ENCODE assay signal across 1 cellular context in genomic region chr3:196339493-196340254, GRCh38.
TF ChIP-seq lines count a peak whose summit lies in the region.

No MANE protein-coding gene starts in this region.

TF ChIP-seq in K562, 482 proteins besides CTCF, POLR2A, EP300 and RAD21 (continued from another document and continues in another):
- TF ChIP-seq CREM (IDR thresholded peaks at IDR 0.05; ENCODE audit: low read depth): peak; percentile 52
- TF ChIP-seq CGGBP1 (CRISPR knock-in tag; IDR thresholded peaks at IDR 0.05): no peak
- TF ChIP-seq ZEB2 (IDR thresholded peaks at IDR 0.05): no peak
- TF ChIP-seq BCOR (IDR thresholded peaks at IDR 0.05): peak; percentile 74
- TF ChIP-seq TCFL5 (CRISPR knock-in tag; conservative IDR thresholded peaks at IDR 0.05): no peak
- TF ChIP-seq U2AF2 (optimal IDR thresholded peaks at IDR 0.05; ENCODE audit: low read depth, low read length): no peak
- TF ChIP-seq ILK (tag; IDR thresholded peaks at IDR 0.05; ENCODE audit: borderline replicate concordance, low read depth): no peak
- TF ChIP-seq POLR2B (IDR thresholded peaks at IDR 0.05; ENCODE audit: low read depth, partially characterized antibody): peak; percentile 68
- no peak for TF ChIP-seq RBM15 (IDR thresholded peaks at IDR 0.05; ENCODE audit: insufficient read depth, low read length)
- TF ChIP-seq ZMIZ1 (IDR thresholded peaks at IDR 0.05; ENCODE audit: low read depth in 2 of 2, low read length in 2 of 2): no peak
- TF ChIP-seq USF2 (CRISPR knock-in tag; IDR thresholded peaks at IDR 0.05): no peak
- TF ChIP-seq FOSL1 (tag; conservative IDR thresholded peaks at IDR 0.05): peak; percentile 97
- peak; percentile 93 for TF ChIP-seq ATF3 (IDR thresholded peaks at IDR 0.05)
- peak; percentile 82; the same call in 1 of the 2 replicates for TF ChIP-seq ATF3 (CRISPR knock-in tag; conservative IDR thresholded peaks at IDR 0.05)
- no peak for TF ChIP-seq ZNF347 (CRISPR knock-in tag; IDR thresholded peaks at IDR 0.05; ENCODE audit: low read depth)
- no peak for TF ChIP-seq FOXO4 (CRISPR knock-in tag; IDR thresholded peaks at IDR 0.05)
- no peak for TF ChIP-seq ZNF764 (CRISPR knock-in tag; IDR thresholded peaks at IDR 0.05; ENCODE audit: low read depth)
- no peak for TF ChIP-seq ETV5 (CRISPR knock-in tag; IDR thresholded peaks at IDR 0.05; ENCODE audit: low read depth)
- peak in 1 of 2 experiments; percentile 88; a peak in 2 of 3 replicates for TF ChIP-seq CBX3 (IDR thresholded peaks at IDR 0.05; ENCODE audit: borderline replicate concordance in 1 of 2, low read length in 2 of 2)
- no peak for TF ChIP-seq RHOXF2B (CRISPR knock-in tag; conservative IDR thresholded peaks at IDR 0.05)
- TF ChIP-seq CTBP1 (IDR thresholded peaks at IDR 0.05; ENCODE audit: borderline replicate concordance): peak; percentile 29; the same call in 1 of the 2 replicates
- TF ChIP-seq HIVEP1 (CRISPR knock-in tag; IDR thresholded peaks at IDR 0.05): no peak
- TF ChIP-seq ELF1 (tag; IDR thresholded peaks at IDR 0.05): 0 out of 2 replicates have a peak, but pooled peaks have one; percentile 15
- TF ChIP-seq MTA3 (IDR thresholded peaks at IDR 0.05; ENCODE audit: borderline replicate concordance): no peak
- TF ChIP-seq ZBTB33 (CRISPR knock-in tag; IDR thresholded peaks at IDR 0.05): peak; percentile 88
- no peak for TF ChIP-seq NBN (IDR thresholded peaks at IDR 0.05; ENCODE audit: low read depth)
- no peak for TF ChIP-seq EGR1 (conservative IDR thresholded peaks at IDR 0.05)
- no peak for TF ChIP-seq ZNF644 (tag; IDR thresholded peaks at IDR 0.05; ENCODE audit: low read depth)
- TF ChIP-seq TFAP4 (CRISPR knock-in tag; IDR thresholded peaks at IDR 0.05; ENCODE audit: borderline replicate concordance): peak; percentile 92
- TF ChIP-seq WHSC1 (IDR thresholded peaks at IDR 0.05; ENCODE audit: low read length): no peak
- TF ChIP-seq TSC22D4 (tag; IDR thresholded peaks at IDR 0.05): no peak
- no peak for TF ChIP-seq HMGN3 (IDR thresholded peaks at IDR 0.05; ENCODE audit: borderline replicate concordance, extremely low read depth, insufficient read length, low read depth, low read length)
- no peak for TF ChIP-seq ZC3H11A (IDR thresholded peaks at IDR 0.05; ENCODE audit: low read depth, low read length)
- peak; percentile 95 for TF ChIP-seq JUND (IDR thresholded peaks at IDR 0.05; ENCODE audit: borderline replicate concordance, low read depth, low read length)
- peak; percentile 90 for TF ChIP-seq JUND (tag; IDR thresholded peaks at IDR 0.05; ENCODE audit: borderline replicate concordance, low read depth, low read length)
- no peak for TF ChIP-seq SREBF1 (IDR thresholded peaks at IDR 0.05; ENCODE audit: borderline replicate concordance, low read depth, low read length)
- TF ChIP-seq ZNF408 (CRISPR knock-in tag; IDR thresholded peaks at IDR 0.05; ENCODE audit: low read depth): no peak
- TF ChIP-seq ZZZ3 (IDR thresholded peaks at IDR 0.05): no peak
- no peak for TF ChIP-seq PHF21A (IDR thresholded peaks at IDR 0.05; ENCODE audit: borderline replicate concordance, low read depth)
- TF ChIP-seq HNRNPK (IDR thresholded peaks at IDR 0.05; ENCODE audit: low read depth, low read length, poor library complexity, severe bottlenecking): no peak
- TF ChIP-seq CBFB (CRISPR knock-in tag; IDR thresholded peaks at IDR 0.05): no peak
- no peak for TF ChIP-seq ZNF311 (CRISPR knock-in tag; IDR thresholded peaks at IDR 0.05)
- TF ChIP-seq CHD1 (IDR thresholded peaks at IDR 0.05; ENCODE audit: low read length): no peak
- 0 out of 2 replicates have a peak, but pooled peaks have one; percentile 26 for TF ChIP-seq E2F5 (CRISPR knock-in tag; IDR thresholded peaks at IDR 0.05)
- TF ChIP-seq SP1 (CRISPR knock-in tag; IDR thresholded peaks at IDR 0.05): peak; percentile 48
- TF ChIP-seq AFF1 (IDR thresholded peaks at IDR 0.05; ENCODE audit: low read depth in 1 of 2, partially characterized antibody in 2 of 2): peak in 1 of 2 experiments; percentile 30
- 0 out of 2 replicates have a peak, but pooled peaks have one; percentile 61 for TF ChIP-seq SMARCA5 (IDR thresholded peaks at IDR 0.05)
- 0 out of 2 replicates have a peak, but pooled peaks have one; percentile 43 for TF ChIP-seq ZBTB26 (CRISPR knock-in tag; IDR thresholded peaks at IDR 0.05)
- no peak for TF ChIP-seq SMC3 (conservative IDR thresholded peaks at IDR 0.05; ENCODE audit: insufficient read depth, low read depth, low read length)
- TF ChIP-seq ZNF384 (IDR thresholded peaks at IDR 0.05; ENCODE audit: low read depth, low read length): peak; percentile 96
